8 cellular contexts compared by ENCODE assay signal in the genomic region with DNA sequence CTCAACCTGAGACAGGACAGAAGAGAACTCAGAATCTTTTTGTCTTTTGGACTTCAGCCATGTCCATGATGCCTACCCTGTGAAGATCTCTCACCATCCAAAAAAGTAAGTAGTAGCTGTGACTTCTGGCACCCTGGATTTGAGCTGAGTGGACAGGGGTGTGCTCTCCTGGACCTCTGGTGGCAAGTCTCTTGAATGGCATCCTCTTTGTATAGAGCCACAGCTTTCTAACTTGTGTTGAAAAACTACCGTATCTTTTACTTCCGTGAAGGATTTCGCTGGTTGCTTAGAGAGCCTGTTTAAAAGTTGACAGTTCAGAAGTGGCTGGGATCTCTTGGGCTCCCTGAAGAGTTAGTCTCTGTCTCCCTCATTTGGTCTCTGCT. TPM values are rescaled to one million over a fixed set of nuclear protein-coding genes. Genes with fewer than 3 reads are reported as not detected.
DNase-seq lines count a peak whose midpoint lies in the region; TF ChIP-seq lines count a peak whose summit lies in the region.

No MANE protein-coding gene starts in this region.

- peak overlapping the region; percentile 99 for H3K27ac Mint-ChIP-seq in MCF 10A (ENCODE audit: low read depth, unreplicated experiment)

- no peaks in the 10 kb centered on the region for H3K36me3 ChIP-seq in breast epithelium
- peaks cover 26 to 51% (median 50%) of the 10 kb centered on the region in 4 donors for H3K36me3 ChIP-seq in stomach

- H3K27me3 ChIP-seq in breast epithelium (no peaks in the 10 kb centered on the region), stomach (no peaks in the 10 kb centered on the region)

- no peaks in the 10 kb centered on the region for H3K9me3 ChIP-seq in breast epithelium
- H3K9me3 ChIP-seq in stomach: no peaks in the 10 kb centered on the region

- intact Hi-C loops in MCF 10A (cut with micrococcal nuclease): no loop called here
- intact Hi-C loops in breast epithelium (cut with DNase I; ENCODE audit: low total_unique reads): no loop called here
- intact Hi-C loops in stomach (cut with DNase I; ENCODE audit: low total_unique reads): no loop called here

- H3K27ac ChIP-seq in breast epithelium: peak overlapping the region in 1 of 2 donors; percentile 45
- H3K27ac ChIP-seq in RWPE1: peak overlapping the region; percentile 99
- peak overlapping the region in 3 of 5 donors; percentile 43 to 98 (median 59) for H3K27ac ChIP-seq in stomach

- no peaks in the 10 kb centered on the region for H3K9me3 Mint-ChIP-seq in MCF 10A (ENCODE audit: unreplicated experiment)

- TF ChIP-seq CTCF in MCF 10A (IDR thresholded peaks at IDR 0.05; ENCODE audit: unreplicated experiment) (no peak), breast epithelium (IDR thresholded peaks at IDR 0.05) (no peak), RWPE1 (conservative IDR thresholded peaks at IDR 0.05; ENCODE audit: low read depth) (no peak), fibroblast of mammary gland (conservative IDR thresholded peaks at IDR 0.05; ENCODE audit: control insufficient read depth, insufficient read depth, low read depth, low read length) (peak; percentile 37), stomach (IDR thresholded peaks at IDR 0.05) (peak in 2 of 7 experiments; percentile 17 to 33)

- no peak for TF ChIP-seq EP300 in stomach (IDR thresholded peaks at IDR 0.05)

- no peak overlapping the region for H3K4me3 ChIP-seq in breast epithelium
- no peak overlapping the region for H3K4me3 ChIP-seq in fibroblast of mammary gland (ENCODE audit: control insufficient read depth, low read depth, low read length)
- peak overlapping the region in 2 of 4 donors; percentile 93 to 100 for H3K4me3 ChIP-seq in stomach

- WGBS in stomach, 5 donors: 28 to 92% (median 75%) methylated on average over 3 of the region's 3 CpGs

- peak overlapping the region; percentile 78 for H3K4me3 Mint-ChIP-seq in MCF 10A (ENCODE audit: unreplicated experiment)

- no peaks in the 10 kb centered on the region for H3K27me3 Mint-ChIP-seq in MCF 10A (ENCODE audit: insufficient read depth, unreplicated experiment)

- TF ChIP-seq POLR2A in breast epithelium (IDR thresholded peaks at IDR 0.05) (no peak), stomach (IDR thresholded peaks at IDR 0.05) (no peak)

- peaks cover 29% of the 10 kb centered on the region for H3K4me1 Mint-ChIP-seq in MCF 10A (ENCODE audit: insufficient read depth, unreplicated experiment)

- H3K36me3 Mint-ChIP-seq in MCF 10A (ENCODE audit: insufficient read depth, unreplicated experiment): peaks cover 61% of the 10 kb centered on the region

- DNase-seq in MCF 10A (ENCODE audit: unreplicated experiment) (no peak), breast epithelium (ENCODE audit: low spot score in 2 of 2) (no peak), RWPE1 (ENCODE audit: low spot score) (peak; percentile 50), fibroblast of mammary gland (ENCODE audit: low read depth) (peak; percentile 42), stomach (no peak), nucleus accumbens (lab: John Stamatoyannopoulos, UW) (no peak)
- DNase-seq in activated CD4-positive, CD25-positive, alpha-beta regulatory T cell (lab: John Stamatoyannopoulos, UW): no peak
- no peak for DNase-seq in activated effector memory CD4-positive, alpha-beta T cell treated with anti-CD3 and anti-CD28 coated beads, Interleukin-2, amount 50 U/mL, for 16 hours

- POLR2A ChIA-PET in MCF 10A (lab: Yijun Ruan, JAX): interaction anchor here (0.6 to 7.1 kb wide), 23 partner anchors 8 to 1532 kb away, joined by 3 to 180 read pairs (median 4); partner anchors contain the start of genes KIAA2013 and MIIP
- POLR2A ChIA-PET in RWPE1 (lab: Yijun Ruan, JAX; ENCODE audit: low non-redundant PET): no interaction called here

- CTCF ChIA-PET in MCF 10A (lab: Yijun Ruan, JAX): interaction anchor here (0.8 to 1.2 kb wide), 2 partner anchors 70 to 86 kb away, joined by 3 read pairs; no protein-coding TSS in a partner anchor
- CTCF ChIA-PET in RWPE1 (lab: Yijun Ruan, JAX): interaction anchor here (0.6 to 1.5 kb wide), 5 partner anchors 14 to 143 kb away, joined by 3 to 7 read pairs (median 3); no protein-coding TSS in a partner anchor

- BruUV-seq in MCF 10A (replicated peaks; lab: Mats Ljungman, UMichigan): no TSS peak

- H3K4me1 ChIP-seq in breast epithelium: peaks cover 2 to 10% of the 10 kb centered on the region in 2 donors
- peaks cover 50 to 81% (median 65%) of the 10 kb centered on the region in 4 donors for H3K4me1 ChIP-seq in stomach

RNA-seq across cellular contexts. Expression of gene MFN2, which starts 1.8 kb away (rescaled TPM):
- 95.6 and 105 TPM in 2 replicates for total RNA-seq in MCF 10A (2022)
- total RNA-seq in breast epithelium: 10 to 100 TPM; 51.4 to 64.9 (median 62.1) TPM
- total RNA-seq in stomach: 10 to 100 TPM; 46.6 to 68.0 (median 53.6) TPM
- polyA plus RNA-seq in stomach: 10 to 100 TPM; 31.2 to 41.9 (median 37.4) TPM

RNA-seq across cellular contexts. Expression of gene MIIP, which starts 37.3 kb away (rescaled TPM):
- total RNA-seq in MCF 10A (2022): 22.1 and 25.3 TPM in 2 replicates
- 10 to 100 TPM; 29.0 to 34.4 (median 33.8) TPM for total RNA-seq in breast epithelium
- total RNA-seq in stomach: 100 to 1,000 TPM in 1 of 5 donors, 10 to 100 TPM in 3, 1 to 10 TPM in 1; 1.8 to 107 (median 13.2) TPM
- 10 to 100 TPM; 22.1 to 32.7 (median 25.7) TPM for polyA plus RNA-seq in stomach

RNA-seq across cellular contexts. Expression of gene PLOD1, which starts 47.5 kb away (rescaled TPM):
- 47.2 and 48.2 TPM in 2 replicates for total RNA-seq in MCF 10A (2022)
- total RNA-seq in breast epithelium: 10 to 100 TPM; 45.9 to 86.1 (median 57.5) TPM
- 10 to 100 TPM in 4 of 5 donors, 1 to 10 TPM in 1; 8.2 to 56.2 (median 39.4) TPM for total RNA-seq in stomach
- 10 to 100 TPM in 2 of 3 donors, 1 to 10 TPM in 1; 9.8 to 39.5 (median 31.1) TPM for polyA plus RNA-seq in stomach

RNA-seq across cellular contexts. Expression of gene KIAA2013, which starts 55.8 kb away (rescaled TPM):
- total RNA-seq in MCF 10A (2022): 20.4 and 24.3 TPM in 2 replicates
- total RNA-seq in breast epithelium: 10 to 100 TPM; 40.3 to 62.7 (median 51.4) TPM
- 100 to 1,000 TPM in 2 of 5 donors, 10 to 100 TPM in 3; 21.0 to 525 (median 70.0) TPM for total RNA-seq in stomach
- polyA plus RNA-seq in stomach: 10 to 100 TPM; 14.4 to 28.9 (median 15.5) TPM

Comparison
In these comparisons a context has a peak if more than half of its experiments do, and no peak if none do; other contexts are left out.
1. DNase-seq: peak in RWPE1 (single experiment) and fibroblast of mammary gland (single experiment); none in MCF 10A (single experiment), breast epithelium (0 of 2), stomach (single experiment), activated CD4-positive, CD25-positive, alpha-beta regulatory T cell (0 of 4), nucleus accumbens (0 of 56) and activated effector memory CD4-positive, alpha-beta T cell treated with anti-CD3 and anti-CD28 coated beads, Interleukin-2, amount 50 U/mL, for 16 hours (single experiment).